In genomic region chr3:22371036-22371435, GRCh38 we compare ENCODE assay signal across 21 cellular contexts.
DNase-seq lines count a peak whose midpoint lies in the region; ATAC-seq and TF ChIP-seq lines count a peak whose summit lies in the region.
"Had no signal": no experiment of that assay in that cellular context is flagged by ENCODE, and none has a peak within 500 bp of the region (broad histone marks: within the 10 kb centered on the region; RNA-seq: fewer than 3 reads in every experiment).

No MANE protein-coding gene starts in this region.

- H3K18ac ChIP-seq in H9 (ENCODE audit: insufficient read length, low read depth, low read length), result no peak overlapping the region

- H3K4me1 ChIP-seq in H9 (ENCODE audit: insufficient read depth, low read length), result no peaks in the 10 kb centered on the region
- H3K4me1 ChIP-seq: BLaER1, SJSA1 had no signal

- H3K79me1 ChIP-seq in H9 (ENCODE audit: insufficient read depth, low read depth, low read length, poor library complexity, severe bottlenecking), result no peaks in the 10 kb centered on the region

- no peaks in the 10 kb centered on the region for H3K9me3 ChIP-seq in H9 (ENCODE audit: control insufficient read depth, low read depth, low read length)
- H3K9me3 ChIP-seq: MG63, SJSA1 had no signal

- H3K27ac ChIP-seq in H9 (ENCODE audit: insufficient read length, low read depth, low read length), result no peak overlapping the region
- H3K27ac ChIP-seq: BLaER1, SJSA1 had no signal

- H4K5ac ChIP-seq in H9 (ENCODE audit: insufficient read length, low read depth, low read length), result no peak overlapping the region

- H4K20me1 ChIP-seq in H9 (ENCODE audit: control insufficient read depth, insufficient read depth, insufficient read length), result no peaks in the 10 kb centered on the region
- H4K20me1 ChIP-seq: BLaER1 had no signal

- DNase-seq in H9, result no peak
- peak; percentile 57 for DNase-seq in cerebellum (ENCODE audit: low spot score)
- DNase-seq in mesothelial cell of epicardium (ENCODE audit: low spot score in 2 of 2, unreplicated experiment in 2 of 2), result no peak
- no peak for DNase-seq in progenitor cell of endocrine pancreas (ENCODE audit: low spot score, unreplicated experiment)
- DNase-seq in stimulated activated naive CD4-positive, alpha-beta T cell treated with Interleukin-2 at 50 U/mL for 16 hours (lab: John Stamatoyannopoulos, UW), result no peak
- no peak for DNase-seq in GM13977 (ENCODE audit: low spot score)
- DNase-seq: CD4-positive, CD25-positive, alpha-beta regulatory T cell; IMR-90; KG1; MG63; NCI-H1105 treated with DMSO at 0.1 percent for 48 hours; NCI-H146; NCI-H2029; NCI-H446 treated with DMSO at 0.1 percent for 48 hours; NCI-H526; Right ventricle myocardium superior; RPMI8226 had no signal

- H4K8ac ChIP-seq in H9 (replicated peaks; ENCODE audit: insufficient read length, low read depth, low read length), result no peak overlapping the region

- H3K27ac Mint-ChIP-seq in H9 (no peak overlapping the region), mesothelial cell of epicardium (no peak overlapping the region), progenitor cell of endocrine pancreas (no peak overlapping the region)

- in situ Hi-C loops in GM13977 (cut with MboI; ENCODE audit: low pct_unique_long_range_greater_than_20kb, low sequenced_read_pairs, unreplicated experiment), result no loop called here

- peaks cover 0 to 2% of the 10 kb centered on the region in 2 experiments; a peak in 1 of 5 replicates for H3K9me3 Mint-ChIP-seq in H9
- H3K9me3 Mint-ChIP-seq in mesothelial cell of epicardium, result peaks cover 4% of the 10 kb centered on the region
- H3K9me3 Mint-ChIP-seq in progenitor cell of endocrine pancreas (ENCODE audit: low read depth), result peaks cover 4% of the 10 kb centered on the region

- no peak overlapping the region for H3T11ph ChIP-seq in H9 (ENCODE audit: low read length)

- H3K56ac ChIP-seq in H9 (ENCODE audit: insufficient read length, low read depth, low read length), result no peak overlapping the region

- no peak overlapping the region for H2AK5ac ChIP-seq in H9 (ENCODE audit: insufficient read length, low read length)

- no peak overlapping the region for H3K23ac ChIP-seq in H9 (ENCODE audit: insufficient read length, low read depth, low read length)

- H3K27me3 ChIP-seq in H9 (ENCODE audit: insufficient read depth, low read length), result peaks cover 12% of the 10 kb centered on the region; the same call in 1 of the 2 replicates
- H3K27me3 ChIP-seq: MG63, SJSA1 had no signal

- no peak overlapping the region for H3K9ac ChIP-seq in H9 (ENCODE audit: extremely low read depth, insufficient read length, low read length)
- H3K9ac ChIP-seq: BLaER1 had no signal

- WGBS in H9 (ENCODE audit: extremely low coverage, insufficient read length, low lambda C conversion rate), result no CpG with 5 or more reads among the region's 8 CpGs

- H2BK20ac ChIP-seq in H9 (ENCODE audit: low read depth, low read length, poor library complexity, severe bottlenecking), result no peak overlapping the region

- no peaks in the 10 kb centered on the region for H3K79me2 ChIP-seq in H9 (ENCODE audit: insufficient read depth, low read length)

- H3K23me2 ChIP-seq in H9 (ENCODE audit: insufficient read length, low read depth, low read length, poor library complexity, severe bottlenecking), result peaks cover 6% of the 10 kb centered on the region

- H3K4me1 Mint-ChIP-seq in H9, result peaks cover 18 to 23% of the 10 kb centered on the region in 2 experiments
- H3K4me1 Mint-ChIP-seq in mesothelial cell of epicardium, result peaks cover 12% of the 10 kb centered on the region
- H3K4me1 Mint-ChIP-seq in progenitor cell of endocrine pancreas (ENCODE audit: low read depth), result peaks cover 5% of the 10 kb centered on the region

- no peak overlapping the region for H2BK5ac ChIP-seq in H9 (ENCODE audit: insufficient read length, low read length)

- H3K36me3 Mint-ChIP-seq in H9 (ENCODE audit: insufficient read depth in 1 of 3, low read depth in 3 of 3) (peaks cover 0 to 4% (median 2%) of the 10 kb centered on the region in 3 experiments; a peak in 3 of 7 replicates), mesothelial cell of epicardium (no peaks in the 10 kb centered on the region), progenitor cell of endocrine pancreas (ENCODE audit: insufficient read depth) (no peaks in the 10 kb centered on the region)
- H3K36me3 Mint-ChIP-seq: CD4-positive, CD25-positive, alpha-beta regulatory T cell had no signal

- no peak overlapping the region for H3K14ac ChIP-seq in H9 (ENCODE audit: insufficient read depth, low read length)

- no peak overlapping the region for H3K4ac ChIP-seq in H9 (ENCODE audit: low read depth, low read length)

- peaks cover 58% of the 10 kb centered on the region for H3K27me3 Mint-ChIP-seq in H9 (ENCODE audit: low read depth)
- H3K27me3 Mint-ChIP-seq in mesothelial cell of epicardium (ENCODE audit: low read depth), result peaks cover 82% of the 10 kb centered on the region
- peaks cover 73% of the 10 kb centered on the region for H3K27me3 Mint-ChIP-seq in progenitor cell of endocrine pancreas
- H3K27me3 Mint-ChIP-seq: CD4-positive, CD25-positive, alpha-beta regulatory T cell had no signal

- H4K91ac ChIP-seq in H9 (ENCODE audit: insufficient read length, low read depth, low read length), result no peak overlapping the region

- H2BK15ac ChIP-seq in H9 (ENCODE audit: low read depth, low read length), result no peak overlapping the region

- no peak overlapping the region for H2BK12ac ChIP-seq in H9 (ENCODE audit: insufficient read length, low read depth, low read length)

- H2AFZ ChIP-seq in H9 (ENCODE audit: low read length), result no peak overlapping the region

- H3K4me2 ChIP-seq in H9 (ENCODE audit: insufficient read depth, insufficient read length, low read length), result peak overlapping the region; percentile 17
- H3K4me2 ChIP-seq: BLaER1 had no signal

- no peak overlapping the region for H2BK120ac ChIP-seq in H9 (ENCODE audit: low read depth, low read length, poor library complexity, severe bottlenecking)

- H3K4me3 Mint-ChIP-seq in H9, result peak overlapping the region in 1 of 2 experiments; percentile 80; a peak in 2 of 5 replicates
- peak overlapping the region; percentile 63 for H3K4me3 Mint-ChIP-seq in mesothelial cell of epicardium
- peak overlapping the region; percentile 64 for H3K4me3 Mint-ChIP-seq in progenitor cell of endocrine pancreas (ENCODE audit: low read depth)
- H3K4me3 Mint-ChIP-seq: CD4-positive, CD25-positive, alpha-beta regulatory T cell had no signal

- TF ChIP-seq CTCF in H9 (conservative IDR thresholded peaks at IDR 0.05) (no peak), mesothelial cell of epicardium (IDR thresholded peaks at IDR 0.05; ENCODE audit: unreplicated experiment) (no peak), progenitor cell of endocrine pancreas (IDR thresholded peaks at IDR 0.05; ENCODE audit: unreplicated experiment) (no peak), GM13977 (IDR thresholded peaks at IDR 0.05; ENCODE audit: extremely low read depth, insufficient read depth, missing control alignments) (no peak)

- ATAC-seq in HG03108 (IDR thresholded peaks at IDR 0.05; ENCODE audit: unreplicated experiment), result no peak
- ATAC-seq in GM21529 (IDR thresholded peaks at IDR 0.05; ENCODE audit: unreplicated experiment), result no peak
